In the genomic region with DNA sequence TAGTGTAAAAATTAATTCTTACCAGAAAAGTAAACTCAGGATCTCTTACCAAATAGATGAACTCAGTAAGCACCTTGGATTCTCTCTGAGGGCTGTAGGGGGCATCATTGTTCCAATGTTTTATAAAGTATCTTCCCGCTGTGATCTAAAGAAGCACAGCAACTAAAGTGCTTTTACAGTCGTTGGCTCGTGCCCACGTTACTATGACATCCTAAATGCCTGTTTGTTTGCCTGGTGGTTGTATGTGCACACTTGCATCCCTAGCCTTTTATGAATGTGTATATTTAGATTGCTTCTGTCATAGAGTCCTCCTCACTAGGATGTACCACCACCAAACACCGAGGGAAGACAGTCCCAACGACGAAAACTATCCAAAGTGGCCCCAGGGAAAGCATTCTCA, we compare ENCODE assay signal across 1 cellular context.
TF ChIP-seq lines count a peak whose summit lies in the region.

No MANE protein-coding gene starts in this region.

TF ChIP-seq in K562, 482 proteins besides CTCF, POLR2A, EP300 and RAD21 (continued from another document):
- TF ChIP-seq, protein P1, sequence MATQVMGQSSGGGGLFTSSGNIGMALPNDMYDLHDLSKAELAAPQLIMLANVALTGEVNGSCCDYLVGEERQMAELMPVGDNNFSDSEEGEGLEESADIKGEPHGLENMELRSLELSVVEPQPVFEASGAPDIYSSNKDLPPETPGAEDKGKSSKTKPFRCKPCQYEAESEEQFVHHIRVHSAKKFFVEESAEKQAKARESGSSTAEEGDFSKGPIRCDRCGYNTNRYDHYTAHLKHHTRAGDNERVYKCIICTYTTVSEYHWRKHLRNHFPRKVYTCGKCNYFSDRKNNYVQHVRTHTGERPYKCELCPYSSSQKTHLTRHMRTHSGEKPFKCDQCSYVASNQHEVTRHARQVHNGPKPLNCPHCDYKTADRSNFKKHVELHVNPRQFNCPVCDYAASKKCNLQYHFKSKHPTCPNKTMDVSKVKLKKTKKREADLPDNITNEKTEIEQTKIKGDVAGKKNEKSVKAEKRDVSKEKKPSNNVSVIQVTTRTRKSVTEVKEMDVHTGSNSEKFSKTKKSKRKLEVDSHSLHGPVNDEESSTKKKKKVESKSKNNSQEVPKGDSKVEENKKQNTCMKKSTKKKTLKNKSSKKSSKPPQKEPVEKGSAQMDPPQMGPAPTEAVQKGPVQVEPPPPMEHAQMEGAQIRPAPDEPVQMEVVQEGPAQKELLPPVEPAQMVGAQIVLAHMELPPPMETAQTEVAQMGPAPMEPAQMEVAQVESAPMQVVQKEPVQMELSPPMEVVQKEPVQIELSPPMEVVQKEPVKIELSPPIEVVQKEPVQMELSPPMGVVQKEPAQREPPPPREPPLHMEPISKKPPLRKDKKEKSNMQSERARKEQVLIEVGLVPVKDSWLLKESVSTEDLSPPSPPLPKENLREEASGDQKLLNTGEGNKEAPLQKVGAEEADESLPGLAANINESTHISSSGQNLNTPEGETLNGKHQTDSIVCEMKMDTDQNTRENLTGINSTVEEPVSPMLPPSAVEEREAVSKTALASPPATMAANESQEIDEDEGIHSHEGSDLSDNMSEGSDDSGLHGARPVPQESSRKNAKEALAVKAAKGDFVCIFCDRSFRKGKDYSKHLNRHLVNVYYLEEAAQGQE (CRISPR knock-in tag; IDR thresholded peaks at IDR 0.05; ENCODE audit: low read depth) = no peak
- TF ChIP-seq SMAD1 (IDR thresholded peaks at IDR 0.05; ENCODE audit: low read depth, low read length, partially characterized antibody) = no peak
- TF ChIP-seq ZBED1 (IDR thresholded peaks at IDR 0.05) = no peak
- no peak for TF ChIP-seq ZNF785 (CRISPR knock-in tag; IDR thresholded peaks at IDR 0.05)
- TF ChIP-seq ZBTB1 (CRISPR knock-in tag; IDR thresholded peaks at IDR 0.05; ENCODE audit: borderline replicate concordance, low read depth) = no peak
